9 cellular contexts compared by ENCODE assay signal in genomic region chr20:41619360-41620115, GRCh38. TPM values are rescaled to one million over a fixed set of nuclear protein-coding genes. Genes with fewer than 3 reads are reported as not detected.
A peak's percentile ranks its signal among the peaks of the same experiment; 100 is the strongest.
DNase-seq lines count a peak whose midpoint lies in the region; TF ChIP-seq lines count a peak whose summit lies in the region.
"Had no signal": no experiment of that assay in that cellular context is flagged by ENCODE, and none has a peak within 500 bp of the region (broad histone marks: within the 10 kb centered on the region; RNA-seq: fewer than 3 reads in every experiment).

No MANE protein-coding gene starts in this region.

- no peak overlapping the region for H3K27ac ChIP-seq in mesenchymal stem cell (ENCODE audit: low read length, poor library complexity, severe bottlenecking)
- peak overlapping the region in 2 of 5 donors; percentile 52 to 90 for H3K27ac ChIP-seq in stomach
- H3K27ac ChIP-seq: HL-60 had no signal

- no peaks in the 10 kb centered on the region for H3K36me3 Mint-ChIP-seq in HFFc6 (ENCODE audit: low read depth)
- no peaks in the 10 kb centered on the region for H3K36me3 Mint-ChIP-seq in activated naive CD8-positive, alpha-beta T cell treated with anti-CD3 and anti-CD28 coated beads for 36 hours

- peaks cover 9% of the 10 kb centered on the region for H3K4me1 ChIP-seq in BE2C
- H3K4me1 ChIP-seq in mesenchymal stem cell (ENCODE audit: control insufficient read depth, insufficient read depth, low read depth, low read length): no peaks in the 10 kb centered on the region
- H3K4me1 ChIP-seq in stomach: peaks cover 17 to 39% (median 35%) of the 10 kb centered on the region in 4 donors

- no peak overlapping the region for H4K8ac ChIP-seq in mesenchymal stem cell (ENCODE audit: low read length)

- DNase-seq in BE2C: no peak
- peak; percentile 10 for DNase-seq in HFFc6
- no peak for DNase-seq in activated naive CD8-positive, alpha-beta T cell treated with anti-CD3 and anti-CD28 coated beads for 36 hours
- DNase-seq in mesenchymal stem cell: no peak
- DNase-seq in COLO829 (ENCODE audit: low spot score): no peak
- DNase-seq in stomach: no peak
- DNase-seq in HK-2 (ENCODE audit: unreplicated experiment): no peak
- no peak for DNase-seq in SW 1271 (lab: John Stamatoyannopoulos, UW)

- WGBS in mesenchymal stem cell: 68% methylated on average over 5 of the region's 5 CpGs
- 67 to 73% (median 68%) methylated on average over 5 of the region's 5 CpGs for WGBS in stomach, 5 donors

- H3K27me3 Mint-ChIP-seq in HFFc6 (ENCODE audit: insufficient read depth): peaks cover 11% of the 10 kb centered on the region
- no peaks in the 10 kb centered on the region for H3K27me3 Mint-ChIP-seq in activated naive CD8-positive, alpha-beta T cell treated with anti-CD3 and anti-CD28 coated beads for 36 hours

- no peak overlapping the region for H3K14ac ChIP-seq in mesenchymal stem cell (ENCODE audit: low read length in 2 of 2)

- no peaks in the 10 kb centered on the region for H3K27me3 ChIP-seq in BE2C
- peaks cover 0 to 15% of the 10 kb centered on the region in 2 experiments for H3K27me3 ChIP-seq in mesenchymal stem cell (ENCODE audit: control insufficient read depth in 1 of 2, insufficient read depth in 1 of 2, low read length in 2 of 2)
- H3K27me3 ChIP-seq in stomach: no peaks in the 10 kb centered on the region

- peak overlapping the region; percentile 84 for H3K4me3 Mint-ChIP-seq in HFFc6
- peak overlapping the region; percentile 74 for H3K4me3 Mint-ChIP-seq in activated naive CD8-positive, alpha-beta T cell treated with anti-CD3 and anti-CD28 coated beads for 36 hours

- no peak overlapping the region for H3K27ac Mint-ChIP-seq in HFFc6
- H3K27ac Mint-ChIP-seq in activated naive CD8-positive, alpha-beta T cell treated with anti-CD3 and anti-CD28 coated beads for 36 hours: no peak overlapping the region

- H3K18ac ChIP-seq in mesenchymal stem cell (ENCODE audit: low read depth in 1 of 2, low read length in 2 of 2): no peak overlapping the region

- no peak for TF ChIP-seq EP300 in stomach (IDR thresholded peaks at IDR 0.05)

- no peak overlapping the region for H2BK120ac ChIP-seq in mesenchymal stem cell (ENCODE audit: low read depth, low read length)

- H3K23ac ChIP-seq in mesenchymal stem cell (ENCODE audit: low read length in 2 of 2): no peak overlapping the region

- TF ChIP-seq POLR2A in stomach (IDR thresholded peaks at IDR 0.05): no peak

- no peak overlapping the region for H3K4ac ChIP-seq in mesenchymal stem cell (ENCODE audit: low read depth in 1 of 2, low read length in 2 of 2)

- H2AFZ ChIP-seq in mesenchymal stem cell (ENCODE audit: low read depth, low read length): no peak overlapping the region

- no peak overlapping the region for H2BK5ac ChIP-seq in mesenchymal stem cell (ENCODE audit: low read depth, low read length, poor library complexity, severe bottlenecking)

- peaks cover 41% of the 10 kb centered on the region for H3K4me1 Mint-ChIP-seq in HFFc6 (ENCODE audit: low read depth)
- peaks cover 31% of the 10 kb centered on the region for H3K4me1 Mint-ChIP-seq in activated naive CD8-positive, alpha-beta T cell treated with anti-CD3 and anti-CD28 coated beads for 36 hours

- H3K9me3 Mint-ChIP-seq in HFFc6: no peaks in the 10 kb centered on the region
- no peaks in the 10 kb centered on the region for H3K9me3 Mint-ChIP-seq in activated naive CD8-positive, alpha-beta T cell treated with anti-CD3 and anti-CD28 coated beads for 36 hours

- H3K4me3 ChIP-seq in BE2C (ENCODE audit: low read depth, low read length): peak overlapping the region; percentile 75
- peak overlapping the region in 1 of 2 experiments; percentile 82 for H3K4me3 ChIP-seq in mesenchymal stem cell (ENCODE audit: insufficient read depth in 1 of 2, low read depth in 1 of 2, low read length in 2 of 2)
- peak overlapping the region in 2 of 4 donors; percentile 73 to 89 for H3K4me3 ChIP-seq in stomach

- TF ChIP-seq CTCF in BE2C (IDR thresholded peaks at IDR 0.05; ENCODE audit: low read depth, low read length): no peak
- no peak for TF ChIP-seq CTCF in HFFc6 (IDR thresholded peaks at IDR 0.05)
- no peak for TF ChIP-seq CTCF in stomach (IDR thresholded peaks at IDR 0.05)

- H3K4me2 ChIP-seq in mesenchymal stem cell (ENCODE audit: low read length, poor library complexity, severe bottlenecking): no peak overlapping the region

- H4K91ac ChIP-seq in mesenchymal stem cell (ENCODE audit: low read length): no peak overlapping the region

- H2BK12ac ChIP-seq in mesenchymal stem cell (ENCODE audit: low read length in 2 of 2): no peak overlapping the region

- no peaks in the 10 kb centered on the region for H3K36me3 ChIP-seq in BE2C
- H3K36me3 ChIP-seq in mesenchymal stem cell (ENCODE audit: control insufficient read depth in 1 of 2, insufficient read depth in 2 of 2, low read depth in 1 of 2, low read length in 2 of 2): no peaks in the 10 kb centered on the region
- no peaks in the 10 kb centered on the region for H3K36me3 ChIP-seq in stomach

- H3K9me3 ChIP-seq in BE2C (0 out of 2 replicates have a peak, but pooled peaks cover 2% of the 10 kb centered on the region), mesenchymal stem cell (ENCODE audit: control insufficient read depth, low read length) (no peaks in the 10 kb centered on the region), stomach (no peaks in the 10 kb centered on the region)

- peaks cover 2% of the 10 kb centered on the region for H3K79me1 ChIP-seq in mesenchymal stem cell (replicated peaks; ENCODE audit: low read length, poor library complexity, severe bottlenecking)

- H2BK15ac ChIP-seq in mesenchymal stem cell (ENCODE audit: low read depth, poor library complexity, severe bottlenecking): no peak overlapping the region

- intact Hi-C loops in stomach (cut with DNase I; ENCODE audit: low total_unique reads): no loop called here

- H2AK5ac ChIP-seq in mesenchymal stem cell (ENCODE audit: low read length, severe bottlenecking): no peak overlapping the region

- peak overlapping the region; percentile 75 for H3K9ac ChIP-seq in mesenchymal stem cell (ENCODE audit: low read length)

RNA-seq across cellular contexts. Expression of gene CHD6, which starts 1.4 kb away (rescaled TPM):
- 15.8 TPM for polyA plus RNA-seq in BE2C (2012; ENCODE audit: insufficient read depth, insufficient read length, low read depth)
- 10 to 100 TPM; 24.7 to 28.9 (median 27.1) TPM for total RNA-seq in HFFc6 (2021; fragmentation: NEBNext Ultra II Directional; extraction: Animal tissue kit (Norgen Biotek cat#: 25700))
- total RNA-seq in activated naive CD8-positive, alpha-beta T cell treated with anti-CD3 and anti-CD28 coated beads for 36 hours: 10 to 100 TPM; 18.4 to 19.5 TPM
- 14.9 TPM for polyA plus RNA-seq in mesenchymal stem cell (2013, experiment 1 of 2)
- 14.2 TPM for polyA plus RNA-seq in mesenchymal stem cell (2013, experiment 2 of 2)
- 10 to 100 TPM; 35.7 to 84.6 (median 57.2) TPM for total RNA-seq in stomach
- 10 to 100 TPM in 1 of 3 donors, 1 to 10 TPM in 2; 4.4 to 81.7 (median 4.5) TPM for polyA plus RNA-seq in stomach
